Comparison of ENCODE assay signal across 8 cellular contexts in genomic region chr17:1532836-1533602, GRCh38. TPM values are rescaled to one million over a fixed set of nuclear protein-coding genes. Genes with fewer than 3 reads are reported as not detected.
DNase-seq lines count a peak whose midpoint lies in the region; ATAC-seq and TF ChIP-seq lines count a peak whose summit lies in the region.

No MANE protein-coding gene starts in this region.

- H3K4me3 Mint-ChIP-seq in Caco-2 (ENCODE audit: unreplicated experiment), result no peak overlapping the region
- H3K4me3 Mint-ChIP-seq in activated T-cell treated with anti-CD3 and anti-CD28 coated beads, Interleukin-2, amount 50 U/mL, for 24 hours, result no peak overlapping the region

- H3K27ac Mint-ChIP-seq in Caco-2 (ENCODE audit: unreplicated experiment), result no peak overlapping the region
- peak overlapping the region; percentile 37 for H3K27ac Mint-ChIP-seq in activated T-cell treated with anti-CD3 and anti-CD28 coated beads, Interleukin-2, amount 50 U/mL, for 24 hours

- peaks cover 6% of the 10 kb centered on the region for H3K4me1 Mint-ChIP-seq in Caco-2 (ENCODE audit: low read depth, unreplicated experiment)
- peaks cover 5% of the 10 kb centered on the region for H3K4me1 Mint-ChIP-seq in activated T-cell treated with anti-CD3 and anti-CD28 coated beads, Interleukin-2, amount 50 U/mL, for 24 hours (ENCODE audit: low read depth)

- no peak for TF ChIP-seq POLR2A in NB4 (IDR thresholded peaks at IDR 0.05; ENCODE audit: extremely low read depth, insufficient read length)
- no peak for TF ChIP-seq POLR2A in transverse colon (IDR thresholded peaks at IDR 0.05)

- POLR2A ChIA-PET in Caco-2 (lab: Charles Lee), result no interaction called here

- H3K27me3 ChIP-seq in Caco-2 (replicated peaks; ENCODE audit: control insufficient read depth, insufficient read depth, low read length) (no peaks in the 10 kb centered on the region), right cardiac atrium (ENCODE audit: control insufficient read depth, insufficient read depth) (no peaks in the 10 kb centered on the region), transverse colon (no peaks in the 10 kb centered on the region)

- DNase-seq in Caco-2, result peak in 1 of 2 experiments; percentile 35
- peak; percentile 65 for DNase-seq in NB4 (ENCODE audit: low read depth)
- peak; percentile 54 for DNase-seq in activated T-cell treated with anti-CD3 and anti-CD28 coated beads, Interleukin-2, amount 50 U/mL, for 24 hours
- no peak for DNase-seq in right cardiac atrium
- DNase-seq in transverse colon, result no peak

- TF ChIP-seq CTCF in Caco-2 (IDR thresholded peaks at IDR 0.05; ENCODE audit: insufficient read depth in 1 of 2, low read depth in 1 of 2, low read length in 1 of 2, severe bottlenecking in 1 of 2, unreplicated experiment in 1 of 2) (peak; percentile 26 to 40), NB4 (IDR thresholded peaks at IDR 0.05; ENCODE audit: low read depth, low read length) (peak; percentile 54), transverse colon (IDR thresholded peaks at IDR 0.05) (peak in 4 of 5 experiments; percentile 14 to 24 (median 20))

- no peaks in the 10 kb centered on the region for H3K9me3 Mint-ChIP-seq in Caco-2 (ENCODE audit: unreplicated experiment)
- no peaks in the 10 kb centered on the region for H3K9me3 Mint-ChIP-seq in activated T-cell treated with anti-CD3 and anti-CD28 coated beads, Interleukin-2, amount 50 U/mL, for 24 hours

- H3K36me3 Mint-ChIP-seq in Caco-2 (ENCODE audit: insufficient read depth, unreplicated experiment), result peaks cover 75% of the 10 kb centered on the region
- H3K36me3 Mint-ChIP-seq in activated T-cell treated with anti-CD3 and anti-CD28 coated beads, Interleukin-2, amount 50 U/mL, for 24 hours (ENCODE audit: low read depth), result peaks cover 81% of the 10 kb centered on the region

- ATAC-seq in right cardiac atrium (peak; percentile 42 to 56), HG02798 (IDR thresholded peaks at IDR 0.05; ENCODE audit: poor library complexity, unreplicated experiment) (no peak), GM21528 (IDR thresholded peaks at IDR 0.05; ENCODE audit: low FRiP score, unreplicated experiment) (no peak), HG03571 (IDR thresholded peaks at IDR 0.05; ENCODE audit: unreplicated experiment) (no peak)

- BruUV-seq in Caco-2 (replicated peaks; lab: Mats Ljungman, UMichigan), result no TSS peak

- 78% methylated on average over 10 of the region's 10 CpGs for WGBS in right cardiac atrium
- 82 to 95% methylated on average over 4 to 10 of the region's 10 CpGs for WGBS in transverse colon (ENCODE audit: low coverage in 1 of 2), 2 donors

- in situ Hi-C loops in transverse colon (cut with MboI; ENCODE audit: low pct_ligation_motif_present in 1 of 4, low pct_unique_long_range_greater_than_20kb in 1 of 4, low sequenced_read_pairs in 3 of 4), result no loop called here

- no peaks in the 10 kb centered on the region for H3K4me1 ChIP-seq in Caco-2
- no peaks in the 10 kb centered on the region for H3K4me1 ChIP-seq in right cardiac atrium (ENCODE audit: control insufficient read depth, insufficient read depth, low read length)
- H3K4me1 ChIP-seq in transverse colon, result no peaks in the 10 kb centered on the region

- CTCF ChIA-PET in Caco-2 (lab: Charles Lee), result interaction anchor here (0.5 to 1.7 kb wide), 8 partner anchors 17 to 1158 kb away, joined by 3 to 11 read pairs (median 4); partner anchors contain the start of gene INPP5K

- intact Hi-C loops in Caco-2 (cut with micrococcal nuclease; ENCODE audit: unreplicated experiment) (no loop called here), right cardiac atrium (cut with DNase I) (no loop called here), transverse colon (cut with DNase I; ENCODE audit: low total_unique reads) (no loop called here)

- H3K27ac ChIP-seq in right cardiac atrium (ENCODE audit: low read length) (peak overlapping the region; percentile 55), transverse colon (peak overlapping the region in 1 of 4 donors; percentile 9)

- no peaks in the 10 kb centered on the region for H3K27me3 Mint-ChIP-seq in Caco-2 (ENCODE audit: insufficient read depth, unreplicated experiment)
- H3K27me3 Mint-ChIP-seq in activated T-cell treated with anti-CD3 and anti-CD28 coated beads, Interleukin-2, amount 50 U/mL, for 24 hours, result no peaks in the 10 kb centered on the region

- H3K9me3 ChIP-seq in Caco-2, result no peaks in the 10 kb centered on the region
- no peaks in the 10 kb centered on the region for H3K9me3 ChIP-seq in right cardiac atrium (ENCODE audit: control insufficient read depth, low read length)
- no peaks in the 10 kb centered on the region for H3K9me3 ChIP-seq in transverse colon

- H3K4me3 ChIP-seq in Caco-2 (ENCODE audit: low read depth, low read length) (no peak overlapping the region), NB4 (ENCODE audit: low read depth, low read length) (no peak overlapping the region), right cardiac atrium (ENCODE audit: low read length) (no peak overlapping the region), transverse colon (no peak overlapping the region)

- no peak for TF ChIP-seq EP300 in transverse colon (IDR thresholded peaks at IDR 0.05; ENCODE audit: low read depth)

- H3K36me3 ChIP-seq in Caco-2 (ENCODE audit: control insufficient read depth, insufficient read depth, low read length) (no peaks in the 10 kb centered on the region; the same call in none of the 2 replicates), transverse colon (peaks cover 0 to 47% (median 23%) of the 10 kb centered on the region in 4 donors)

RNA-seq across cellular contexts. Expression of gene INPP5K, which starts 16.6 kb away (rescaled TPM):
- 24.1 and 27.3 TPM in 2 replicates for total RNA-seq in Caco-2 (2022)
- 10 to 100 TPM; 28.7 to 34.7 (median 32.4) TPM for total RNA-seq in right cardiac atrium
- polyA plus RNA-seq in right cardiac atrium, result 21.4 TPM
- total RNA-seq in transverse colon, result 100 to 1,000 TPM in 1 of 4 donors, 10 to 100 TPM in 3; 10.9 to 114 (median 81.9) TPM

RNA-seq across cellular contexts. Expression of gene PITPNA, which starts 29.6 kb away (rescaled TPM):
- 103 and 106 TPM in 2 replicates for total RNA-seq in Caco-2 (2022)
- 10 to 100 TPM; 46.5 to 63.5 (median 53.6) TPM for total RNA-seq in right cardiac atrium
- 19.6 TPM for polyA plus RNA-seq in right cardiac atrium
- 10 to 100 TPM; 15.3 to 50.2 (median 32.7) TPM for total RNA-seq in transverse colon

RNA-seq across cellular contexts. Expression of gene MYO1C, which starts 40.5 kb away (rescaled TPM):
- total RNA-seq in Caco-2 (2022) (162 and 171 TPM in 2 replicates), right cardiac atrium (100 to 1,000 TPM; 149 to 185 (median 180) TPM), transverse colon (100 to 1,000 TPM; 163 to 456 (median 219) TPM)
- polyA plus RNA-seq in right cardiac atrium, result 78.9 TPM

Comparison
In these comparisons a context has a peak if more than half of its experiments do, and no peak if none do; other contexts are left out.
1. DNase-seq: peak in NB4 (single experiment) and activated T-cell treated with anti-CD3 and anti-CD28 coated beads, Interleukin-2, amount 50 U/mL, for 24 hours (single experiment); none in right cardiac atrium (0 of 3) and transverse colon (single experiment).
2. ATAC-seq: peak in right cardiac atrium (2 of 2); none in HG02798 (single experiment), GM21528 (single experiment) and HG03571 (single experiment).
3. Peak in every context shown above with its lines, with median percentiles within 50 percentile points of each other: CTCF ChIP-seq.